37 cellular contexts compared by ENCODE assay signal in the genomic region with DNA sequence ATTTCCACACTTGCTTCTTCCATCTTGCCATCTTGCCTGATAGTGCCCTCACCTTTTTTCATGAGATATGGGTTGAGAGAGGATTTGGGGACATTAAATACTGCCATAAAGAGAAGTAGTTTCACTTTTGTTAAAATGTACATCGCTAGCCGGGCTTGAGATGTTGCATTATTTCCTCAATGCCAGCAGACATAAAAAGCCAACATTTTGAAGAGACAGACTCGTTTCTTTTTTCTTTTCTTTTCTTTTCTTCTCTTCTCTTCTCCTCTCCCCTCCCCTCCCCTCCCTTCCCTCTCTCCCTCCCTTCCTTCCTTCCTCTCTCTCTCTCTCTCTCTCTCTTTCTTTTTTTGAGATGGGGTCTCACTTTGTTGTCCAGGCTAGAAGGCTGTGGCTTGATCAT. TPM values are rescaled to one million over a fixed set of nuclear protein-coding genes. Genes with fewer than 3 reads are reported as not detected.
"Had no signal": no experiment of that assay in that cellular context is flagged by ENCODE, and none has a peak within 500 bp of the region (broad histone marks: within the 10 kb centered on the region; RNA-seq: fewer than 3 reads in every experiment).

No MANE protein-coding gene starts in this region.

- H3K4me3 ChIP-seq: PC-9, SJCRH30, SK-N-MC had no signal

- H3K9ac ChIP-seq: KMS-11 had no signal

- H3K4me1 ChIP-seq: SJCRH30 had no signal

- H3K27ac ChIP-seq: KMS-11, PC-9, RWPE1, SJCRH30, SK-N-MC had no signal

- H3K36me3 ChIP-seq: SJCRH30 had no signal

- FAIRE-seq: RCC 7860 had no signal

- H2AFZ ChIP-seq: PC-9 had no signal

- DNase-seq: Karpas-422, MM.1S, MV-4-11, NCI-H1092, NCI-H1105, NCI-H1436, NCI-H146, NCI-H1694, NCI-H187, NCI-H1930, NCI-H2029 treated with DMSO at 0.1 percent for 48 hours, NCI-H2081 treated with DMSO at 0.1 percent for 48 hours, NCI-H2107, NCI-H2171, NCI-H226, NCI-H446 treated with DMSO at 0.1 percent for 48 hours, NCI-H510A, NCI-H524, NCI-H526, NCI-H69, NCI-H748 treated with DMSO at 0.1 percent for 48 hours, NCI-H82, PC-9, SHP77, SIG-M5, SJCRH30 had no signal

- H3K27me3 ChIP-seq: SJCRH30 had no signal

- H3K4me2 ChIP-seq: KMS-11, PC-9 had no signal

- ATAC-seq: Panc1, Right ventricle myocardium inferior, SK-N-SH treated with all-trans-retinoic acid at 6 μM for 48 hours had no signal

RNA-seq across cellular contexts. Expression of a gene that starts 17.9 kb away (rescaled TPM):
- total RNA-seq: LHCN-M2, OCI-LY7, Right ventricle myocardium inferior, SJCRH30 had no signal

RNA-seq across cellular contexts. Expression of a gene that starts 45.6 kb away (rescaled TPM):
- total RNA-seq: MCF 10A, OCI-LY7, RPMI7951 had no signal
